Comparison of ENCODE assay signal across 11 cellular contexts in genomic region chr3:143060906-143061305, GRCh38. TPM values are rescaled to one million over a fixed set of nuclear protein-coding genes. Genes with fewer than 3 reads are reported as not detected.
A peak's percentile ranks its signal among the peaks of the same experiment; 100 is the strongest.
DNase-seq lines count a peak whose midpoint lies in the region; ATAC-seq and TF ChIP-seq lines count a peak whose summit lies in the region.
"Had no signal": no experiment of that assay in that cellular context is flagged by ENCODE, and none has a peak within 500 bp of the region (broad histone marks: within the 10 kb centered on the region; RNA-seq: fewer than 3 reads in every experiment).

No MANE protein-coding gene starts in this region.

- DNase-seq in CD8-positive, alpha-beta memory T cell: no peak
- DNase-seq in T-helper 2 cell treated with Interferon-gamma antibody and Interleukin-4, amounts not matched to agents 5 μg/mL and 100 μg/mL, for 36 hours (ENCODE audit: low spot score): no peak
- DNase-seq in kidney glomerular epithelial cell (lab: John Stamatoyannopoulos, UW) (no peak), uterus (no peak), HEK293T (ENCODE audit: extremely low spot score) (no peak)
- no peak for DNase-seq in central memory CD4-positive, alpha-beta T cell
- DNase-seq: right cardiac atrium had no signal

- H3K4me1 ChIP-seq in CD8-positive, alpha-beta memory T cell (ENCODE audit: insufficient read depth, low read length): no peaks in the 10 kb centered on the region
- no peaks in the 10 kb centered on the region for H3K4me1 ChIP-seq in uterus
- H3K4me1 ChIP-seq: tibial nerve had no signal

- peaks cover 4 to 22% (median 18%) of the 10 kb centered on the region in 3 donors for H3K4me1 Mint-ChIP-seq in CD8-positive, alpha-beta memory T cell
- H3K4me1 Mint-ChIP-seq in T-helper 2 cell treated with Interferon-gamma antibody and Interleukin-4, amounts not matched to agents 5 μg/mL and 100 μg/mL, for 36 hours (ENCODE audit: low read depth): peaks cover 22% of the 10 kb centered on the region

- H3K27ac ChIP-seq in CD8-positive, alpha-beta memory T cell (ENCODE audit: low read depth, low read length): no peak overlapping the region
- no peak overlapping the region for H3K27ac ChIP-seq in uterus
- H3K27ac ChIP-seq: tibial nerve had no signal

- H3K36me3 Mint-ChIP-seq in CD8-positive, alpha-beta memory T cell: peaks cover 0 to 45% (median 14%) of the 10 kb centered on the region in 3 donors
- H3K36me3 Mint-ChIP-seq in T-helper 2 cell treated with Interferon-gamma antibody and Interleukin-4, amounts not matched to agents 5 μg/mL and 100 μg/mL, for 36 hours (ENCODE audit: low read depth): peaks cover 33% of the 10 kb centered on the region

- H3K4me3 Mint-ChIP-seq in CD8-positive, alpha-beta memory T cell: no peak overlapping the region
- peak overlapping the region; percentile 36 for H3K4me3 Mint-ChIP-seq in T-helper 2 cell treated with Interferon-gamma antibody and Interleukin-4, amounts not matched to agents 5 μg/mL and 100 μg/mL, for 36 hours
- H3K4me3 Mint-ChIP-seq: IgD-negative memory B cell had no signal

- no peaks in the 10 kb centered on the region for H3K27me3 Mint-ChIP-seq in CD8-positive, alpha-beta memory T cell
- no peaks in the 10 kb centered on the region for H3K27me3 Mint-ChIP-seq in T-helper 2 cell treated with Interferon-gamma antibody and Interleukin-4, amounts not matched to agents 5 μg/mL and 100 μg/mL, for 36 hours (ENCODE audit: low read depth)
- H3K27me3 Mint-ChIP-seq: IgD-negative memory B cell had no signal

- H3K27me3 ChIP-seq in CD8-positive, alpha-beta memory T cell (ENCODE audit: insufficient read depth, low read length, poor library complexity, severe bottlenecking): no peaks in the 10 kb centered on the region
- no peaks in the 10 kb centered on the region for H3K27me3 ChIP-seq in uterus
- H3K27me3 ChIP-seq: tibial nerve had no signal

- intact Hi-C loops in uterus (cut with DNase I; ENCODE audit: low total_unique reads): no loop called here

- peak overlapping the region in 5 of 8 donors; percentile 2 to 72 (median 64) for H3K27ac Mint-ChIP-seq in CD8-positive, alpha-beta memory T cell
- peak overlapping the region; percentile 49 for H3K27ac Mint-ChIP-seq in T-helper 2 cell treated with Interferon-gamma antibody and Interleukin-4, amounts not matched to agents 5 μg/mL and 100 μg/mL, for 36 hours
- H3K27ac Mint-ChIP-seq: IgD-negative memory B cell had no signal

- CTCF ChIA-PET in CD8-positive, alpha-beta memory T cell (lab: Charles Lee): no interaction called here
- CTCF ChIA-PET in HEK293T (lab: Yijun Ruan, JAX): no interaction called here

- no peaks in the 10 kb centered on the region for H3K9me3 ChIP-seq in CD8-positive, alpha-beta memory T cell (ENCODE audit: low read length)
- H3K9me3 ChIP-seq in uterus: no peaks in the 10 kb centered on the region
- H3K9me3 ChIP-seq: tibial nerve had no signal

- ATAC-seq in GM19438 (IDR thresholded peaks at IDR 0.05; ENCODE audit: low read depth, unreplicated experiment): peak; percentile 97
- ATAC-seq in HG03064 (IDR thresholded peaks at IDR 0.05; ENCODE audit: low read depth, unreplicated experiment): peak; percentile 96
- ATAC-seq: right cardiac atrium had no signal

- POLR2A ChIA-PET in CD8-positive, alpha-beta memory T cell (lab: Charles Lee): no interaction called here
- POLR2A ChIA-PET in HEK293T (lab: Yijun Ruan, JAX): no interaction called here

- no peak overlapping the region for H3K4me3 ChIP-seq in CD8-positive, alpha-beta memory T cell (ENCODE audit: low read length)
- no peak overlapping the region for H3K4me3 ChIP-seq in uterus
- H3K4me3 ChIP-seq: tibial nerve had no signal

- peaks cover 9% of the 10 kb centered on the region for H3K36me3 ChIP-seq in CD8-positive, alpha-beta memory T cell (ENCODE audit: insufficient read depth, low read length)
- no peaks in the 10 kb centered on the region for H3K36me3 ChIP-seq in uterus

- TF ChIP-seq CTCF in uterus (IDR thresholded peaks at IDR 0.05): no peak

- no peaks in the 10 kb centered on the region for H3K9me3 Mint-ChIP-seq in CD8-positive, alpha-beta memory T cell
- H3K9me3 Mint-ChIP-seq in T-helper 2 cell treated with Interferon-gamma antibody and Interleukin-4, amounts not matched to agents 5 μg/mL and 100 μg/mL, for 36 hours: no peaks in the 10 kb centered on the region
- H3K9me3 Mint-ChIP-seq: IgD-negative memory B cell had no signal

- TF ChIP-seq POLR2A in uterus (IDR thresholded peaks at IDR 0.05): no peak

TF ChIP-seq in HEK293T, 16 proteins besides CTCF, POLR2A, EP300 and RAD21:
- TF ChIP-seq SP1 (IDR thresholded peaks at IDR 0.05): no peak

RNA-seq across cellular contexts. Expression of gene CHST2, which starts 58.7 kb away (rescaled TPM):
- 1 to 10 TPM; 2.9 to 3.0 TPM for total RNA-seq in CD8-positive, alpha-beta memory T cell
- 6.2 TPM for polyA plus RNA-seq in CD8-positive, alpha-beta memory T cell
- 10 to 100 TPM in 1 of 4 donors, 1 to 10 TPM in 2, under 1 TPM in 1; 0.29 to 85.0 (median 4.1) TPM for total RNA-seq in uterus

RNA-seq across cellular contexts. Expression of gene U2SURP, which starts 59.5 kb away (rescaled TPM):
- 100 to 1,000 TPM; 146 to 148 TPM for total RNA-seq in CD8-positive, alpha-beta memory T cell
- polyA plus RNA-seq in CD8-positive, alpha-beta memory T cell: 121 TPM
- total RNA-seq in uterus: 100 to 1,000 TPM in 2 of 4 donors, 10 to 100 TPM in 2; 43.3 to 178 (median 87.2) TPM
